Comparison of ENCODE assay signal across 17 cellular contexts in the genomic region with DNA sequence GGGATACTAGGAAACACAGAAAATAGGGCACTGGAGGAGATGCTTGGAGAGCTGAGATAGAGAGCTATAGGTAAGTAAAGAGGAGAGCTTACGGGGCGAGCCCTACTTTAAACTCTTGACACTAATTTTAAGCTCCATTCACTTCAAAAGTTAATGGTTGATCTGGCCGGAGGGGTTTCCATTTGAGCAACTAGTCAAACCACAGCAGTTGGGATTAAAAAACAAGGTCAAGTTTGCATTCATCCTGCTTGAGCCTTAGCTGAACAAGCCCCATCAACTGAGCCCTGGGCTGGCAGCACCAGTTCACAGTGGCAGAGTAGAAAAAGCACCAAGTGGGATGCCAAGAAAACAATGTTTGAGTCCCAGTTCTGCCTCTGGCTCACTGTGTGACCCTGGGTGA. TPM values are rescaled to one million over a fixed set of nuclear protein-coding genes. Genes with fewer than 3 reads are reported as not detected.
A peak's percentile ranks its signal among the peaks of the same experiment; 100 is the strongest.
DNase-seq lines count a peak whose midpoint lies in the region; ATAC-seq and TF ChIP-seq lines count a peak whose summit lies in the region.
"Had no signal": no experiment of that assay in that cellular context is flagged by ENCODE, and none has a peak within 500 bp of the region (broad histone marks: within the 10 kb centered on the region; RNA-seq: fewer than 3 reads in every experiment).

No MANE protein-coding gene starts in this region.

- intact Hi-C loops in activated CD4-positive, alpha-beta T cell treated with anti-CD3 and anti-CD28 coated beads, Interleukin-2, amount 10 ng/mL, durations not matched to agents 24 days and 14 days (cut with micrococcal nuclease): no loop called here
- intact Hi-C loops in activated CD4-positive, alpha-beta T cell treated with anti-CD3 and anti-CD28 coated beads for 36 hours (cut with DNase I, micrococcal nuclease): no loop called here

- no peak for ATAC-seq in activated CD4-positive, alpha-beta T cell treated with anti-CD3 and anti-CD28 coated beads for 36 hours
- ATAC-seq: A549; CD8-positive, alpha-beta T cell had no signal

- CTCF ChIA-PET in activated CD4-positive, alpha-beta T cell treated with anti-CD3 and anti-CD28 coated beads for 36 hours (lab: Charles Lee): no interaction called here

- H3K27me3 Mint-ChIP-seq in activated CD4-positive, alpha-beta T cell treated with anti-CD3 and anti-CD28 coated beads, Interleukin-2, amount 10 ng/mL, durations not matched to agents 24 days and 14 days: peaks cover 16% of the 10 kb centered on the region
- peaks cover 8% of the 10 kb centered on the region for H3K27me3 Mint-ChIP-seq in activated CD4-positive, alpha-beta T cell treated with anti-CD3 and anti-CD28 coated beads for 36 hours
- peaks cover 6% of the 10 kb centered on the region for H3K27me3 Mint-ChIP-seq in osteocyte (ENCODE audit: unreplicated experiment)

- no peaks in the 10 kb centered on the region for H3K9me3 Mint-ChIP-seq in activated CD4-positive, alpha-beta T cell treated with anti-CD3 and anti-CD28 coated beads, Interleukin-2, amount 10 ng/mL, durations not matched to agents 24 days and 14 days
- H3K9me3 Mint-ChIP-seq in activated CD4-positive, alpha-beta T cell treated with anti-CD3 and anti-CD28 coated beads for 36 hours (ENCODE audit: low read depth): no peaks in the 10 kb centered on the region
- H3K9me3 Mint-ChIP-seq in osteocyte (ENCODE audit: unreplicated experiment): no peaks in the 10 kb centered on the region
- H3K9me3 Mint-ChIP-seq: CD4-positive, alpha-beta T cell; CD8-positive, alpha-beta T cell had no signal

- no peak overlapping the region for H3K4me3 Mint-ChIP-seq in activated CD4-positive, alpha-beta T cell treated with anti-CD3 and anti-CD28 coated beads, Interleukin-2, amount 10 ng/mL, durations not matched to agents 24 days and 14 days
- H3K4me3 Mint-ChIP-seq in activated CD4-positive, alpha-beta T cell treated with anti-CD3 and anti-CD28 coated beads for 36 hours: no peak overlapping the region
- H3K4me3 Mint-ChIP-seq in osteocyte (ENCODE audit: unreplicated experiment): no peak overlapping the region
- H3K4me3 Mint-ChIP-seq: B cell; CD4-positive, alpha-beta T cell; CD8-positive, alpha-beta T cell had no signal

- TF ChIP-seq CTCF in osteocyte (IDR thresholded peaks at IDR 0.05): no peak

- POLR2A ChIA-PET in activated CD4-positive, alpha-beta T cell treated with anti-CD3 and anti-CD28 coated beads for 36 hours (lab: Charles Lee): no interaction called here

- DNase-seq in activated CD4-positive, alpha-beta T cell treated with anti-CD3 and anti-CD28 coated beads, Interleukin-2, amount 10 ng/mL, durations not matched to agents 24 days and 14 days: peak; percentile 5
- DNase-seq in activated CD4-positive, alpha-beta T cell treated with anti-CD3 and anti-CD28 coated beads for 36 hours: no peak
- DNase-seq in left kidney (ENCODE audit: low read depth, low spot score) (peak; percentile 56), osteocyte (ENCODE audit: extremely low spot score, unreplicated experiment) (no peak), dermis blood vessel endothelial cell (no peak), NCI-H2171 (lab: John Stamatoyannopoulos, UW) (no peak), amygdala (lab: John Stamatoyannopoulos, UW) (no peak)
- DNase-seq: AML-193; Caco-2; Calu3; CD4-positive, alpha-beta T cell; CD8-positive, alpha-beta T cell; DMS79 treated with DMSO at 0.1 percent for 48 hours; GF-D8 had no signal

- no peak overlapping the region for H3K27ac Mint-ChIP-seq in activated CD4-positive, alpha-beta T cell treated with anti-CD3 and anti-CD28 coated beads, Interleukin-2, amount 10 ng/mL, durations not matched to agents 24 days and 14 days
- H3K27ac Mint-ChIP-seq in activated CD4-positive, alpha-beta T cell treated with anti-CD3 and anti-CD28 coated beads for 36 hours: no peak overlapping the region
- peak overlapping the region; percentile 19 for H3K27ac Mint-ChIP-seq in osteocyte (ENCODE audit: unreplicated experiment)
- H3K27ac Mint-ChIP-seq: B cell; CD4-positive, alpha-beta T cell; CD8-positive, alpha-beta T cell had no signal

- H3K36me3 Mint-ChIP-seq in activated CD4-positive, alpha-beta T cell treated with anti-CD3 and anti-CD28 coated beads, Interleukin-2, amount 10 ng/mL, durations not matched to agents 24 days and 14 days (ENCODE audit: low read depth): no peaks in the 10 kb centered on the region
- H3K36me3 Mint-ChIP-seq in activated CD4-positive, alpha-beta T cell treated with anti-CD3 and anti-CD28 coated beads for 36 hours (ENCODE audit: low read depth): no peaks in the 10 kb centered on the region
- H3K36me3 Mint-ChIP-seq in osteocyte (ENCODE audit: unreplicated experiment): no peaks in the 10 kb centered on the region
- H3K36me3 Mint-ChIP-seq: CD8-positive, alpha-beta T cell had no signal

- no peaks in the 10 kb centered on the region for H3K4me1 Mint-ChIP-seq in activated CD4-positive, alpha-beta T cell treated with anti-CD3 and anti-CD28 coated beads, Interleukin-2, amount 10 ng/mL, durations not matched to agents 24 days and 14 days
- no peaks in the 10 kb centered on the region for H3K4me1 Mint-ChIP-seq in activated CD4-positive, alpha-beta T cell treated with anti-CD3 and anti-CD28 coated beads for 36 hours
- H3K4me1 Mint-ChIP-seq in osteocyte (ENCODE audit: unreplicated experiment): peaks cover 31% of the 10 kb centered on the region
- H3K4me1 Mint-ChIP-seq: B cell had no signal

RNA-seq across cellular contexts. Expression of gene HS6ST2, which starts 5.4 kb away (rescaled TPM):
- 0.78 and 1.2 TPM in 2 replicates for total RNA-seq in activated CD4-positive, alpha-beta T cell treated with anti-CD3 and anti-CD28 coated beads, Interleukin-2, amount 10 ng/mL, durations not matched to agents 24 days and 14 days
- total RNA-seq in activated CD4-positive, alpha-beta T cell treated with anti-CD3 and anti-CD28 coated beads for 36 hours: under 1 TPM; 0.62 to 0.76 TPM
- total RNA-seq in osteocyte (6.2 and 7.6 TPM in 2 replicates), dermis blood vessel endothelial cell (under 0.01 and 0.19 TPM in 2 replicates)
- total RNA-seq: A172; B cell; CD4-positive, alpha-beta T cell; CD8-positive, alpha-beta T cell had no signal

Comparison
In these comparisons a context has a peak if more than half of its experiments do, and no peak if none do; other contexts are left out.
1. DNase-seq: peak in activated CD4-positive, alpha-beta T cell treated with anti-CD3 and anti-CD28 coated beads, Interleukin-2, amount 10 ng/mL, durations not matched to agents 24 days and 14 days (single experiment) and left kidney (single experiment); none in activated CD4-positive, alpha-beta T cell treated with anti-CD3 and anti-CD28 coated beads for 36 hours (single experiment), osteocyte (single experiment), dermis blood vessel endothelial cell (single experiment), NCI-H2171 (single experiment) and amygdala (0 of 56).